In the genomic region with DNA sequence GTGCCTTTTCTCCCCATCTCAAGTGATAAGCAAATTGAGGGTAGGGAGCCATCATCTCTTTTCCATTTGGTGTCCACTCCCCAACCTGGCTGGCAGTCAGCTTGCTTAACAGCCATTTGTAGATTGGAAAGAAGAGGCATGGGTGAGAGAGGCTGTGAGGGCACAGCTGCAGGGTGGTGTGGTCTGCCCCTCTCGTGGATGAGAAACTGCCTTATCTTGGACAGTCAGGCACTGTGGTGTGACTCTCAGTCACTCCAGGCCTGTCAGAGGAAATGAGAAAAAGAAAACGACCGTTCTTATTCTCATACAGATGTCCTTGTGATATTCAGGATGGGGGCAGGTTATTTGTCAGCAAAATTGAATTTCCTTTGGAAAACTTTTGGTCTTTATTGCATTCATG, we compare ENCODE assay signal across 11 cellular contexts.
A peak's percentile ranks its signal among the peaks of the same experiment; 100 is the strongest.
DNase-seq lines count a peak whose midpoint lies in the region; ATAC-seq and TF ChIP-seq lines count a peak whose summit lies in the region.
"Had no signal": no experiment of that assay in that cellular context is flagged by ENCODE, and none has a peak within 500 bp of the region (broad histone marks: within the 10 kb centered on the region; RNA-seq: fewer than 3 reads in every experiment).

No MANE protein-coding gene starts in this region.

- H3K9me2 ChIP-seq in PC-9 (ENCODE audit: insufficient read depth): no peaks in the 10 kb centered on the region

- peak; percentile 65 for ATAC-seq in GM21717 (IDR thresholded peaks at IDR 0.05; ENCODE audit: unreplicated experiment)
- peak; percentile 30 for ATAC-seq in stimulated activated naive CD8-positive, alpha-beta T cell treated with anti-CD3 and anti-CD28 coated beads, Interleukin-15, Interleukin-2, amounts not matched to agents 100 U/mL and 50 U/mL, for 24 hours
- ATAC-seq in HG03139 (IDR thresholded peaks at IDR 0.05; ENCODE audit: unreplicated experiment): no peak
- ATAC-seq: activated CD4-positive, CD25-positive, alpha-beta regulatory T cell treated with anti-CD3 and anti-CD28 coated beads, Interleukin-2, amount 50 U/mL, for 24 hours; PC-3 had no signal

- no peak overlapping the region for H3K4me3 ChIP-seq in KMS-11 (IDR thresholded peaks at IDR 0.05; ENCODE audit: insufficient read depth, low read depth, low read length)
- no peak overlapping the region for H3K4me3 ChIP-seq in PC-9

- no peaks in the 10 kb centered on the region for H3K79me2 ChIP-seq in KMS-11 (ENCODE audit: insufficient read depth, low read depth)
- no peaks in the 10 kb centered on the region for H3K79me2 ChIP-seq in PC-9 (ENCODE audit: low read depth)

- H2AFZ ChIP-seq in KMS-11 (ENCODE audit: low read depth) (no peak overlapping the region), PC-9 (no peak overlapping the region)

- peaks cover 25% of the 10 kb centered on the region for H3K36me3 Mint-ChIP-seq in activated naive CD8-positive, alpha-beta T cell treated with anti-CD3 and anti-CD28 coated beads for 36 hours

- peak overlapping the region; percentile 33 for H3K4me2 ChIP-seq in KMS-11
- no peak overlapping the region for H3K4me2 ChIP-seq in PC-9

- POLR2A ChIA-PET in PC-9 (lab: Charles Lee; ENCODE audit: unreplicated experiment): no interaction called here

- H4K20me1 ChIP-seq in KMS-11 (ENCODE audit: insufficient read depth): no peaks in the 10 kb centered on the region
- H4K20me1 ChIP-seq in PC-9 (ENCODE audit: insufficient read depth): no peaks in the 10 kb centered on the region

- H3K9me3 ChIP-seq in PC-9 (ENCODE audit: insufficient read depth, low read depth): no peaks in the 10 kb centered on the region

- peaks cover 56% of the 10 kb centered on the region for H3K4me1 Mint-ChIP-seq in activated naive CD8-positive, alpha-beta T cell treated with anti-CD3 and anti-CD28 coated beads for 36 hours

- H3K4me3 Mint-ChIP-seq in activated naive CD8-positive, alpha-beta T cell treated with anti-CD3 and anti-CD28 coated beads for 36 hours: no peak overlapping the region

- H3K9me3 Mint-ChIP-seq in activated naive CD8-positive, alpha-beta T cell treated with anti-CD3 and anti-CD28 coated beads for 36 hours: no peaks in the 10 kb centered on the region
- H3K9me3 Mint-ChIP-seq: activated naive CD4-positive, alpha-beta T cell treated with anti-CD3 and anti-CD28 coated beads, Interleukin-2, amount 50 U/mL, for 72 hours had no signal

- H3K9ac ChIP-seq in KMS-11: no peak overlapping the region

- H3K27me3 ChIP-seq in KMS-11 (ENCODE audit: insufficient read depth, low read depth): no peaks in the 10 kb centered on the region
- no peaks in the 10 kb centered on the region for H3K27me3 ChIP-seq in PC-9 (ENCODE audit: insufficient read depth, low read depth)

- H3K4me1 ChIP-seq in KMS-11 (ENCODE audit: low read depth, poor library complexity, severe bottlenecking) (peaks cover 15% of the 10 kb centered on the region), PC-9 (replicated peaks; ENCODE audit: insufficient read depth) (no peaks in the 10 kb centered on the region)

- no TSS peak for BruUV-seq in PC-9 (replicated peaks; lab: Mats Ljungman, UMichigan)

- no peaks in the 10 kb centered on the region for H3K36me3 ChIP-seq in KMS-11 (ENCODE audit: insufficient read depth)
- no peaks in the 10 kb centered on the region for H3K36me3 ChIP-seq in PC-9 (ENCODE audit: low read depth)

- DNase-seq in caudate nucleus (lab: John Stamatoyannopoulos, UW) (no peak), PC-9 (no peak)
- DNase-seq in stimulated activated naive CD8-positive, alpha-beta T cell treated with anti-CD3 and anti-CD28 coated beads, Interleukin-15, Interleukin-2, amounts not matched to agents 100 U/mL and 50 U/mL, for 24 hours: no peak
- no peak for DNase-seq in activated naive CD8-positive, alpha-beta T cell treated with anti-CD3 and anti-CD28 coated beads for 36 hours
- DNase-seq: NCI-H1092, PC-3 had no signal

- H3K27ac Mint-ChIP-seq in activated naive CD8-positive, alpha-beta T cell treated with anti-CD3 and anti-CD28 coated beads for 36 hours: no peak overlapping the region

- intact Hi-C loops in PC-9 (cut with micrococcal nuclease; ENCODE audit: unreplicated experiment): no loop called here

- CTCF ChIA-PET in PC-9 (lab: Charles Lee): interaction anchor here (0.5 kb wide), 1 partner anchor 624 kb away, joined by 3 read pairs; no protein-coding TSS in a partner anchor

- H3K27me3 Mint-ChIP-seq in activated naive CD8-positive, alpha-beta T cell treated with anti-CD3 and anti-CD28 coated beads for 36 hours: no peaks in the 10 kb centered on the region

- H3F3A ChIP-seq in PC-9 (ENCODE audit: insufficient read depth, low read depth): no peaks in the 10 kb centered on the region

- no peak overlapping the region for H3K27ac ChIP-seq in KMS-11
- H3K27ac ChIP-seq in caudate nucleus (ENCODE audit: low read depth, low read length): peak overlapping the region; percentile 37
- H3K27ac ChIP-seq in PC-9: no peak overlapping the region

- TF ChIP-seq CTCF in KMS-11 (conservative IDR thresholded peaks at IDR 0.05; ENCODE audit: low read depth, low read length) (no peak), PC-9 (conservative IDR thresholded peaks at IDR 0.05) (no peak)
